19 cellular contexts compared by ENCODE assay signal in genomic region chr22:50459016-50459415, GRCh38. TPM values are rescaled to one million over a fixed set of nuclear protein-coding genes. Genes with fewer than 3 reads are reported as not detected.
DNase-seq lines count a peak whose midpoint lies in the region; ATAC-seq, FAIRE-seq and TF ChIP-seq lines count a peak whose summit lies in the region.
"Had no signal": no experiment of that assay in that cellular context is flagged by ENCODE, and none has a peak within 500 bp of the region (broad histone marks: within the 10 kb centered on the region; RNA-seq: fewer than 3 reads in every experiment).

No MANE protein-coding gene starts in this region.

- H2BK20ac ChIP-seq in IMR-90 (ENCODE audit: low read depth, low read length), result no peak overlapping the region

- H3K27me3 ChIP-seq in IMR-90 (ENCODE audit: control insufficient read depth, insufficient read depth, low read length) (no peaks in the 10 kb centered on the region), vagina (no peaks in the 10 kb centered on the region)

- 91% methylated on average over 15 of the region's 22 CpGs; no CpG with 5 or more reads in 1 of the 2 experiments for WGBS in IMR-90 (ENCODE audit: extremely low coverage in 2 of 2, insufficient read length in 1 of 2), 2 experiments

- no peak for DNase-seq in IMR-90
- no peak for DNase-seq in central memory CD8-positive, alpha-beta T cell (ENCODE audit: low spot score in 2 of 2)
- no peak for DNase-seq in vagina (ENCODE audit: extremely low spot score in 2 of 2)
- DNase-seq in urothelium cell line (ENCODE audit: low spot score), result no peak
- no peak for DNase-seq in OCI-M2 (lab: John Stamatoyannopoulos, UW; ENCODE audit: unreplicated experiment)
- DNase-seq: Calu3; CD4-positive, alpha-beta memory T cell; COR-L47; DMS53; DMS79 treated with DMSO at 0.1 percent for 48 hours; GM23248; H7; HCEC 1CT had no signal

- no peak overlapping the region for H4K8ac ChIP-seq in IMR-90 (ENCODE audit: low read depth in 2 of 2, low read length in 2 of 2)

- no peak for FAIRE-seq in urothelium cell line (lab: Jason Lieb, UNC)
- FAIRE-seq: G401.6, GM19239, H1 had no signal

- H3K23ac ChIP-seq in IMR-90 (ENCODE audit: low read depth, low read length), result no peak overlapping the region

- POLR2A ChIA-PET in HEK293 (lab: Yijun Ruan, JAX), result interaction anchor here (0.6 to 1.5 kb wide), 2 partner anchors 15 to 378 kb away, joined by 3 to 4 read pairs; no protein-coding TSS in a partner anchor
- POLR2A ChIA-PET in IMR-90 (lab: Charles Lee; ENCODE audit: unreplicated experiment), result no interaction called here

- no peak overlapping the region for H3K56ac ChIP-seq in IMR-90 (ENCODE audit: extremely low read depth, insufficient read depth, low read length)

- H3K36me3 Mint-ChIP-seq in central memory CD8-positive, alpha-beta T cell (ENCODE audit: insufficient read depth), result peaks cover 57% of the 10 kb centered on the region

- H2AK9ac ChIP-seq in IMR-90 (replicated peaks; ENCODE audit: low read depth, low read length, poor library complexity), result peak overlapping the region; percentile 65

- H3K9me1 ChIP-seq in IMR-90 (ENCODE audit: insufficient read depth, low read length), result no peaks in the 10 kb centered on the region

- peaks cover 12% of the 10 kb centered on the region for H3K4me1 Mint-ChIP-seq in central memory CD8-positive, alpha-beta T cell
- H3K4me1 Mint-ChIP-seq: CD4-positive, alpha-beta memory T cell had no signal

- H3K4me2 ChIP-seq in IMR-90 (ENCODE audit: low read depth, low read length), result no peak overlapping the region

- TF ChIP-seq RAD21 in IMR-90 (IDR thresholded peaks at IDR 0.05; ENCODE audit: low read length), result no peak

- H4K91ac ChIP-seq in IMR-90 (ENCODE audit: insufficient read depth, low read depth, low read length), result no peak overlapping the region

- H3K27ac Mint-ChIP-seq in central memory CD8-positive, alpha-beta T cell (ENCODE audit: low read depth), result peak overlapping the region; percentile 83

- H3K27me3 Mint-ChIP-seq in central memory CD8-positive, alpha-beta T cell, result no peaks in the 10 kb centered on the region
- H3K27me3 Mint-ChIP-seq: CD4-positive, alpha-beta memory T cell had no signal

- H3K4me1 ChIP-seq in HEK293 (ENCODE audit: control insufficient read depth, insufficient read depth, low read length) (no peaks in the 10 kb centered on the region), IMR-90 (ENCODE audit: control insufficient read depth, insufficient read depth, low read length) (no peaks in the 10 kb centered on the region), vagina (no peaks in the 10 kb centered on the region)

- H3K4ac ChIP-seq in IMR-90 (ENCODE audit: low read depth, low read length), result no peak overlapping the region

- H3K4me3 ChIP-seq in HEK293 (ENCODE audit: low read depth, low read length) (no peak overlapping the region), IMR-90 (ENCODE audit: insufficient read depth, low read depth, low read length) (no peak overlapping the region), vagina (no peak overlapping the region)
- H3K4me3 ChIP-seq: GM23248 had no signal

- ATAC-seq in IMR-90 (ENCODE audit: low read depth), result no peak
- no peak for ATAC-seq in central memory CD8-positive, alpha-beta T cell (replicated peaks; ENCODE audit: extremely low read depth, poor library complexity, severe bottlenecking)

- H2AK5ac ChIP-seq in IMR-90 (ENCODE audit: low read depth, low read length), result no peak overlapping the region

- intact Hi-C loops in IMR-90 (cut with micrococcal nuclease) (no loop called here), vagina (cut with DNase I) (no loop called here)

- TF ChIP-seq POLR2A in IMR-90 (IDR thresholded peaks at IDR 0.05; ENCODE audit: low read depth, low read length) (no peak), vagina (IDR thresholded peaks at IDR 0.05) (no peak)

- no peak overlapping the region for H3K9ac ChIP-seq in IMR-90 (ENCODE audit: low read depth, low read length)
- H3K9ac ChIP-seq: GM23248 had no signal

- in situ Hi-C loops in IMR-90 (cut with MboI; ENCODE audit: low sequenced_read_pairs), result no loop called here

- 0 out of 4 replicates have a peak, but pooled peaks cover 0 to under 1% of the 10 kb centered on the region in 2 experiments for H3K79me1 ChIP-seq in IMR-90 (ENCODE audit: low read depth in 1 of 2, low read length in 2 of 2)

- no peak overlapping the region for H2BK15ac ChIP-seq in IMR-90 (ENCODE audit: low read depth, low read length)

- no peaks in the 10 kb centered on the region for H3K9me3 ChIP-seq in HEK293 (ENCODE audit: control insufficient read depth, insufficient read depth, low read depth, low read length)
- no peaks in the 10 kb centered on the region for H3K9me3 ChIP-seq in IMR-90 (ENCODE audit: control insufficient read depth, insufficient read depth, low read length)
- H3K9me3 ChIP-seq in vagina, result no peaks in the 10 kb centered on the region

- dilution Hi-C loops in IMR-90 (cut with HindIII; ENCODE audit: low sequenced_read_pairs, unreplicated experiment), result no loop called here

- H3K14ac ChIP-seq in IMR-90 (replicated peaks; ENCODE audit: low read depth, low read length), result no peak overlapping the region

- H3K4me3 Mint-ChIP-seq in central memory CD8-positive, alpha-beta T cell, result no peak overlapping the region
- H3K4me3 Mint-ChIP-seq: CD4-positive, alpha-beta memory T cell had no signal

- no peak overlapping the region for H2BK120ac ChIP-seq in IMR-90 (ENCODE audit: low read depth, low read length)

- no peak overlapping the region for H2AFZ ChIP-seq in IMR-90 (replicated peaks; ENCODE audit: low read length, poor library complexity)
- H2AFZ ChIP-seq: GM23248 had no signal

- H3K27ac ChIP-seq in HEK293 (ENCODE audit: extremely low read depth, low read depth, low read length), result no peak overlapping the region
- no peak overlapping the region for H3K27ac ChIP-seq in IMR-90 (ENCODE audit: insufficient read depth, low read length)
- no peak overlapping the region for H3K27ac ChIP-seq in vagina
- H3K27ac ChIP-seq: GM23248 had no signal

- H2BK5ac ChIP-seq in IMR-90 (ENCODE audit: low read depth, low read length, poor library complexity, severe bottlenecking), result no peak overlapping the region

- H3K36me3 ChIP-seq in HEK293 (ENCODE audit: control insufficient read depth in 2 of 2, insufficient read depth in 1 of 2, low read length in 2 of 2) (peaks cover 8 to 96% of the 10 kb centered on the region in 2 experiments; a peak in 2 of 3 replicates), IMR-90 (ENCODE audit: control insufficient read depth, insufficient read depth, low read length) (peaks cover 91% of the 10 kb centered on the region), vagina (peaks cover 0 to 97% of the 10 kb centered on the region in 2 donors)

- peaks cover 10% of the 10 kb centered on the region for H4K20me1 ChIP-seq in IMR-90 (ENCODE audit: insufficient read depth, low read length)

- no TSS peak for BruUV-seq in IMR-90 (replicated peaks; lab: Mats Ljungman, UMichigan)

- CTCF ChIA-PET in HEK293 (lab: Yijun Ruan, JAX) (no interaction called here), IMR-90 (lab: Yijun Ruan, JAX) (interaction anchor here (0.6 kb wide), 1 partner anchor 161 kb away, joined by 3 read pairs; no protein-coding TSS in a partner anchor)

- H4K5ac ChIP-seq in IMR-90 (ENCODE audit: low read depth, low read length), result no peak overlapping the region

- no peaks in the 10 kb centered on the region for H3K9me3 Mint-ChIP-seq in central memory CD8-positive, alpha-beta T cell

- no peak overlapping the region for H3K18ac ChIP-seq in IMR-90 (ENCODE audit: low read depth, low read length)

- TF ChIP-seq CTCF in HEK293 (tag by site-specific recombination; IDR thresholded peaks at IDR 0.05), result no peak
- TF ChIP-seq CTCF in IMR-90 (conservative IDR thresholded peaks at IDR 0.05; ENCODE audit: low read depth, low read length), result no peak
- no peak for TF ChIP-seq CTCF in vagina (IDR thresholded peaks at IDR 0.05)

TF ChIP-seq in IMR-90, 13 proteins besides CTCF, POLR2A, EP300 and RAD21 (continues in another document):
- TF ChIP-seq MAFK (IDR thresholded peaks at IDR 0.05; ENCODE audit: low read depth, low read length) (no peak), RFX5 (IDR thresholded peaks at IDR 0.05; ENCODE audit: low read depth, low read length) (no peak), CEBPB (IDR thresholded peaks at IDR 0.05; ENCODE audit: low read depth, low read length) (no peak), FOS (IDR thresholded peaks at IDR 0.05; ENCODE audit: low read depth, low read length) (no peak), NFE2L2 (IDR thresholded peaks at IDR 0.05; ENCODE audit: low read depth, low read length) (no peak), CHD1 (IDR thresholded peaks at IDR 0.05; ENCODE audit: low read depth, low read length) (no peak), MAZ (IDR thresholded peaks at IDR 0.05; ENCODE audit: borderline replicate concordance, low read depth, low read length) (no peak), RCOR1 (IDR thresholded peaks at IDR 0.05; ENCODE audit: insufficient replicate concordance, low read length) (no peak), SMC3 (IDR thresholded peaks at IDR 0.05; ENCODE audit: low read depth, low read length) (no peak), BHLHE40 (IDR thresholded peaks at IDR 0.05; ENCODE audit: low read depth, low read length) (no peak)

RNA-seq across cellular contexts. Expression of gene SBF1, which starts 15.8 kb away (rescaled TPM):
- total RNA-seq in IMR-90 (2012; rRNA removed), result 21.5 and 22.8 TPM in 2 replicates
- polyA plus RNA-seq in IMR-90 (2012; rRNA removed), result 33.2 and 41.0 TPM in 2 replicates
- polyA plus RNA-seq in IMR-90 (2012; cell fraction: cytosol; rRNA removed), result 28.0 and 35.6 TPM in 2 replicates
- 81.2 and 239 TPM in 2 replicates for polyA plus RNA-seq in IMR-90 (2012; cell fraction: nucleus; rRNA removed; ENCODE audit: low replicate concordance)
- total RNA-seq in vagina, result 37.3 TPM

RNA-seq across cellular contexts. Expression of gene ADM2, which starts 22.3 kb away (rescaled TPM):
- total RNA-seq in IMR-90 (2012; rRNA removed) (0.18 and 0.28 TPM in 2 replicates), vagina (not detected)
- polyA plus RNA-seq in IMR-90 (2012; rRNA removed), result 1.9 and 2.3 TPM in 2 replicates
- polyA plus RNA-seq in IMR-90 (2012; cell fraction: cytosol; rRNA removed), result 1.8 and 4.1 TPM in 2 replicates
- polyA plus RNA-seq in IMR-90 (2012; cell fraction: nucleus; rRNA removed; ENCODE audit: low replicate concordance), result 2.3 and 3.8 TPM in 2 replicates
- total RNA-seq: A172 had no signal

RNA-seq across cellular contexts. Expression of gene MIOX, which starts 27.6 kb away (rescaled TPM):
- total RNA-seq in IMR-90 (2012; rRNA removed) (not detected in 2 replicates), vagina (not detected)
- not detected in 2 replicates for polyA plus RNA-seq in IMR-90 (2012; rRNA removed)
- polyA plus RNA-seq in IMR-90 (2012; cell fraction: cytosol; rRNA removed), result not detected in 2 replicates
- polyA plus RNA-seq in IMR-90 (2012; cell fraction: nucleus; rRNA removed; ENCODE audit: low replicate concordance), result 0.46 and 0.61 TPM in 2 replicates
- total RNA-seq: A172; CD4-positive, alpha-beta memory T cell; Daoy; GM23248; H7 had no signal
- polyA plus RNA-seq: CD4-positive, alpha-beta memory T cell had no signal

RNA-seq across cellular contexts. Expression of gene LMF2, which starts 48.5 kb away (rescaled TPM):
- 15.6 and 16.8 TPM in 2 replicates for total RNA-seq in IMR-90 (2012; rRNA removed)
- polyA plus RNA-seq in IMR-90 (2012; rRNA removed), result 82.6 and 103 TPM in 2 replicates
- 39.0 and 77.4 TPM in 2 replicates for polyA plus RNA-seq in IMR-90 (2012; cell fraction: cytosol; rRNA removed)
- polyA plus RNA-seq in IMR-90 (2012; cell fraction: nucleus; rRNA removed; ENCODE audit: low replicate concordance), result 417 and 1,505 TPM in 2 replicates
- 57.0 TPM for total RNA-seq in vagina

RNA-seq across cellular contexts. Expression of gene NCAPH2, which starts 49.0 kb away (rescaled TPM):
- total RNA-seq in IMR-90 (2012; rRNA removed) (36.4 and 38.5 TPM in 2 replicates), vagina (45.7 TPM)
- polyA plus RNA-seq in IMR-90 (2012; rRNA removed), result 30.2 and 30.8 TPM in 2 replicates
- 21.4 and 24.2 TPM in 2 replicates for polyA plus RNA-seq in IMR-90 (2012; cell fraction: cytosol; rRNA removed)
- polyA plus RNA-seq in IMR-90 (2012; cell fraction: nucleus; rRNA removed; ENCODE audit: low replicate concordance), result 41.1 and 97.4 TPM in 2 replicates
